Comparison of ENCODE assay signal across 13 cellular contexts in the genomic region with DNA sequence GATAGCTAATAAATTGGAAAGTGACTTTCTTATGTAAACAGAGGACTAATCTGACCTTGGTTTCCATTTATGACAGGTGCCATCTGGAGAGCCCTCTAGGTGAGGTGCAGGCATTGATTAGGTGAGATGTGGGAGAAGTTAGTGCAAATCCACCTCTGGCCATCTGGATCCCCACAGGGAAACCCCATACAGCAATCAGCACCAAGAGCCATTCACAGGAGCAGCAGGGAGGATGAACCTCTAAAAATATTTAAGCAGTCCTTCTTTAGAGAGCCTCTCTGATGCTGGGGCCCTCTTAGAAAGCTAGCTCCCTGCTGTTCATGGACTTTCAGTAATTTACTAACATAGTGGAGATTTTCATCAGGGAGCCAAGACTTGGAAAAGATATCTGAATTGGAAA.
A peak's percentile ranks its signal among the peaks of the same experiment; 100 is the strongest.
DNase-seq lines count a peak whose midpoint lies in the region; ATAC-seq and TF ChIP-seq lines count a peak whose summit lies in the region.
"Had no signal": no experiment of that assay in that cellular context is flagged by ENCODE, and none has a peak within 500 bp of the region (broad histone marks: within the 10 kb centered on the region; RNA-seq: fewer than 3 reads in every experiment).

No MANE protein-coding gene starts in this region.

- no peak overlapping the region for H3K4me3 Mint-ChIP-seq in GM23338
- H3K4me3 Mint-ChIP-seq: CD4-positive, CD25-positive, alpha-beta regulatory T cell; H9 had no signal

- no peak overlapping the region for H2AFZ ChIP-seq in GM23338

- no peaks in the 10 kb centered on the region for H3K9me2 ChIP-seq in GM23338 (ENCODE audit: insufficient read depth)

- no peaks in the 10 kb centered on the region for H3F3A ChIP-seq in GM23338 (replicated peaks; ENCODE audit: low read depth)

- TF ChIP-seq POLR2A in esophagus muscularis mucosa (IDR thresholded peaks at IDR 0.05; ENCODE audit: low read depth) (no peak), ovary (IDR thresholded peaks at IDR 0.05) (no peak)

- H3K9me3 ChIP-seq in esophagus muscularis mucosa (no peaks in the 10 kb centered on the region), ovary (no peaks in the 10 kb centered on the region)
- H3K9me3 ChIP-seq: BLaER1 treated with 17β-estradiol and CSF1 and Interleukin-3, amounts not matched to agents 10 nM and 100 nM had no signal

- TF ChIP-seq EP300 in esophagus muscularis mucosa (IDR thresholded peaks at IDR 0.05): no peak
- TF ChIP-seq EP300 in ovary (IDR thresholded peaks at IDR 0.05): no peak

- peaks cover 9% of the 10 kb centered on the region; the same call in 2 of the 3 replicates for H3K4me1 Mint-ChIP-seq in GM23338
- H3K4me1 Mint-ChIP-seq: CD4-positive, CD25-positive, alpha-beta regulatory T cell had no signal

- H3K9me3 Mint-ChIP-seq in GM23338: no peaks in the 10 kb centered on the region
- H3K9me3 Mint-ChIP-seq: H9 had no signal

- H3K4me2 ChIP-seq in GM23338: no peak overlapping the region
- H3K4me2 ChIP-seq: BLaER1 treated with 17β-estradiol and CSF1 and Interleukin-3, amounts not matched to agents 10 nM and 100 nM had no signal

- H3K4me1 ChIP-seq in GM23338 (ENCODE audit: insufficient read depth): no peaks in the 10 kb centered on the region
- peaks cover 0 to 4% (median 0%) of the 10 kb centered on the region in 4 donors for H3K4me1 ChIP-seq in esophagus muscularis mucosa
- peaks cover 11% of the 10 kb centered on the region for H3K4me1 ChIP-seq in ovary (ENCODE audit: insufficient read depth)
- H3K4me1 ChIP-seq: BLaER1 treated with 17β-estradiol and CSF1 and Interleukin-3, amounts not matched to agents 10 nM and 100 nM had no signal

- H3K27me3 ChIP-seq in GM23338 (ENCODE audit: insufficient read depth) (no peaks in the 10 kb centered on the region), esophagus muscularis mucosa (no peaks in the 10 kb centered on the region), ovary (no peaks in the 10 kb centered on the region)
- H3K27me3 ChIP-seq: BLaER1 treated with 17β-estradiol and CSF1 and Interleukin-3, amounts not matched to agents 10 nM and 100 nM had no signal

- H3K27ac Mint-ChIP-seq in GM23338: no peak overlapping the region
- H3K27ac Mint-ChIP-seq: CD4-positive, CD25-positive, alpha-beta regulatory T cell had no signal

- no peaks in the 10 kb centered on the region for H3K36me3 Mint-ChIP-seq in GM23338 (ENCODE audit: low read depth)
- H3K36me3 Mint-ChIP-seq: CD4-positive, CD25-positive, alpha-beta regulatory T cell had no signal

- H3K27me3 Mint-ChIP-seq in GM23338 (ENCODE audit: insufficient read depth, low read depth, poor library complexity): peaks cover 2% of the 10 kb centered on the region

- no peaks in the 10 kb centered on the region for H3K79me2 ChIP-seq in GM23338 (replicated peaks; ENCODE audit: insufficient read depth)

- TF ChIP-seq CTCF in GM23338 (conservative IDR thresholded peaks at IDR 0.05; ENCODE audit: low read depth in 2 of 2) (no peak), esophagus muscularis mucosa (IDR thresholded peaks at IDR 0.05) (no peak), ovary (IDR thresholded peaks at IDR 0.05) (no peak)

- no peaks in the 10 kb centered on the region for H4K20me1 ChIP-seq in GM23338 (replicated peaks; ENCODE audit: insufficient read depth)
- H4K20me1 ChIP-seq: BLaER1 treated with 17β-estradiol and CSF1 and Interleukin-3, amounts not matched to agents 10 nM and 100 nM had no signal

- peak; percentile 73 for ATAC-seq in GM23338
- ATAC-seq in Right ventricle myocardium superior (ENCODE audit: poor library complexity): no peak
- ATAC-seq: HepG2 had no signal

- DNase-seq in GM23338 (ENCODE audit: low spot score) (peak; percentile 3), NCI-H146 treated with DMSO at 0.1 percent for 48 hours (lab: John Stamatoyannopoulos, UW; ENCODE audit: unreplicated experiment) (peak; percentile 22), NCI-H82 treated with DMSO at 0.1 percent for 48 hours (lab: John Stamatoyannopoulos, UW; ENCODE audit: unreplicated experiment) (peak; percentile 62), esophagus muscularis mucosa (ENCODE audit: extremely low spot score) (peak; percentile 45), kidney tubule cell (ENCODE audit: low spot score) (no peak), Right ventricle myocardium superior (no peak), SW 1271 (lab: John Stamatoyannopoulos, UW) (no peak), ovary (no peak)
- DNase-seq: ACHN; CD4-positive, CD25-positive, alpha-beta regulatory T cell; H9 had no signal

- no peaks in the 10 kb centered on the region for H3K36me3 ChIP-seq in GM23338 (ENCODE audit: insufficient read depth)
- H3K36me3 ChIP-seq in esophagus muscularis mucosa: no peaks in the 10 kb centered on the region
- no peaks in the 10 kb centered on the region for H3K36me3 ChIP-seq in ovary
- H3K36me3 ChIP-seq: BLaER1 treated with 17β-estradiol and CSF1 and Interleukin-3, amounts not matched to agents 10 nM and 100 nM had no signal

- no peak overlapping the region for H3K27ac ChIP-seq in GM23338 (ENCODE audit: low read depth)
- no peak overlapping the region for H3K27ac ChIP-seq in esophagus muscularis mucosa (replicated peaks in 1 of 4)
- no peak overlapping the region for H3K27ac ChIP-seq in ovary
- H3K27ac ChIP-seq: BLaER1 treated with 17β-estradiol and CSF1 and Interleukin-3, amounts not matched to agents 10 nM and 100 nM had no signal

- intact Hi-C loops in esophagus muscularis mucosa (cut with DNase I): no loop called here
- intact Hi-C loops in Right ventricle myocardium superior (cut with DNase I): no loop called here
- intact Hi-C loops in ovary (cut with DNase I): no loop called here

- H3K4me3 ChIP-seq in GM23338: no peak overlapping the region
- no peak overlapping the region for H3K4me3 ChIP-seq in esophagus muscularis mucosa
- H3K4me3 ChIP-seq in ovary: no peak overlapping the region
- H3K4me3 ChIP-seq: BLaER1 treated with 17β-estradiol and CSF1 and Interleukin-3, amounts not matched to agents 10 nM and 100 nM had no signal

TF ChIP-seq in GM23338, 12 proteins besides CTCF, POLR2A, EP300 and RAD21:
- TF ChIP-seq ZNF114 (CRISPR knock-in tag; IDR thresholded peaks at IDR 0.05): no peak

Comparison
In these comparisons a context has a peak if more than half of its experiments do, and no peak if none do; other contexts are left out.
1. DNase-seq: peak in GM23338 (single experiment), NCI-H146 treated with DMSO at 0.1 percent for 48 hours (single experiment), NCI-H82 treated with DMSO at 0.1 percent for 48 hours (single experiment) and esophagus muscularis mucosa (single experiment); none in kidney tubule cell (single experiment), Right ventricle myocardium superior (single experiment), SW 1271 (0 of 2) and ovary (0 of 5).